In the genomic region with DNA sequence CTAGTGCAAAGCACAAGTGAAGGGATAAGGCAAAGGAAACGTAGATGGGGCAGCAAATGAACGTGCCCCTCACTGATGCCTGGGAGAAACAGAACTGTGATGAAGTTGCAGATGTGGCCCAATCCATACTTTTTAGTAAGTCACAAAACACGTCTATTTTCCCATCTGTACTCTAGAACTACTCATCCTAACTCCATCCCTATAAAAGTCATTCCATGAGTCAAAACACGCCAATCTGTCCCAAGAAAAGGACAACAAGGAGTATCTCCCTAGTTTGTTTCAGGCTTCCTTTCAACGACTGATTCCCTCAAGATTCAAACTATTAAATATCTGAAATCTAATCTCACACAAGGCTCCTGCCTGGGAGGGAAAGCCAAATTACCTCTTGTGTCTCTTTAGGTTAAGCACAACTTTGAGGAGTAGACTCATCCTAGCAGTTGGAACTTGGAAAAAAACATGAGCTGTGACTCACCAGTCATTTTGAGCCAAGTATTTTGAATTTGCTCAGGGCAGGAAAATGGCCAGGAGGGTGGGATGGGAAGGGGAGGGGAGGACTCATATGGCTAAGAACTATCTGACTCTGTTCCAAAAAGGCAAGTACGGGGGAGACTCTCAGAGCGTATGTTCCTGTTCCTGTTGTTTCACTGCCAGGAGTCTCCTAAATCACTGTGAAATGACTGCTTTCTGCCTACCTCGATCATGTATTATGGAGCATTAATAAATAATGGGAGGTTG, we compare ENCODE assay signal across 9 cellular contexts.
A peak's percentile ranks its signal among the peaks of the same experiment; 100 is the strongest.
DNase-seq lines count a peak whose midpoint lies in the region; ATAC-seq and TF ChIP-seq lines count a peak whose summit lies in the region.
"Had no signal": no experiment of that assay in that cellular context is flagged by ENCODE, and none has a peak within 500 bp of the region (broad histone marks: within the 10 kb centered on the region; RNA-seq: fewer than 3 reads in every experiment).

No MANE protein-coding gene starts in this region.

- H3K9me3 Mint-ChIP-seq in activated naive CD4-positive, alpha-beta T cell treated with anti-CD3 and anti-CD28 coated beads, Interleukin-2, amount 10 ng/mL, durations not matched to agents 7 days and 5 days = no peaks in the 10 kb centered on the region
- H3K9me3 Mint-ChIP-seq: activated T-cell treated with anti-CD3 and anti-CD28 coated beads, Interleukin-2, amount 50 U/mL, for 72 hours had no signal

- H3K27ac ChIP-seq in A673 (ENCODE audit: low read depth, low read length, poor library complexity, severe bottlenecking) = no peak overlapping the region
- no peak overlapping the region for H3K27ac ChIP-seq in left lung

- H3K36me3 ChIP-seq in A673 (ENCODE audit: insufficient read depth, low read length, poor library complexity, severe bottlenecking) = no peaks in the 10 kb centered on the region
- no peaks in the 10 kb centered on the region for H3K36me3 ChIP-seq in left lung

- ATAC-seq in left lung = peak; percentile 60
- no peak for ATAC-seq in HG02852 (IDR thresholded peaks at IDR 0.05; ENCODE audit: unreplicated experiment)
- ATAC-seq: activated T-cell treated with anti-CD3 and anti-CD28 coated beads, Interleukin-2, amount 50 U/mL, for 72 hours had no signal

- intact Hi-C loops in A673 (cut with micrococcal nuclease; ENCODE audit: unreplicated experiment) = no loop called here
- intact Hi-C loops in left lung (cut with DNase I) = no loop called here

- H3K9me3 ChIP-seq in A673 (ENCODE audit: low read depth, low read length, poor library complexity, severe bottlenecking) (no peaks in the 10 kb centered on the region), left lung (no peaks in the 10 kb centered on the region)

- no peaks in the 10 kb centered on the region for H3K4me1 Mint-ChIP-seq in activated naive CD4-positive, alpha-beta T cell treated with anti-CD3 and anti-CD28 coated beads, Interleukin-2, amount 10 ng/mL, durations not matched to agents 7 days and 5 days

- POLR2A ChIA-PET in A673 (lab: Charles Lee; ENCODE audit: low non-redundant PET) = no interaction called here

- peak; percentile 11 for DNase-seq in A673 (ENCODE audit: low spot score)
- DNase-seq in LHCN-M2 (ENCODE audit: low read depth) = peak; percentile 95
- DNase-seq in cerebellum (ENCODE audit: low spot score) = peak; percentile 77
- no peak for DNase-seq in left lung
- no peak for DNase-seq in activated naive CD4-positive, alpha-beta T cell treated with anti-CD3 and anti-CD28 coated beads, Interleukin-2, amount 10 ng/mL, durations not matched to agents 7 days and 5 days
- no peak for DNase-seq in NCI-H1436 treated with DMSO at 0.1 percent for 48 hours (lab: John Stamatoyannopoulos, UW)
- DNase-seq in GM20000 (ENCODE audit: low spot score) = no peak
- DNase-seq: activated T-cell treated with anti-CD3 and anti-CD28 coated beads, Interleukin-2, amount 50 U/mL, for 72 hours had no signal

- no peak overlapping the region for H3K27ac Mint-ChIP-seq in activated naive CD4-positive, alpha-beta T cell treated with anti-CD3 and anti-CD28 coated beads, Interleukin-2, amount 10 ng/mL, durations not matched to agents 7 days and 5 days
- H3K27ac Mint-ChIP-seq: activated T-cell treated with anti-CD3 and anti-CD28 coated beads, Interleukin-2, amount 50 U/mL, for 72 hours had no signal

- no peaks in the 10 kb centered on the region for H3K36me3 Mint-ChIP-seq in activated naive CD4-positive, alpha-beta T cell treated with anti-CD3 and anti-CD28 coated beads, Interleukin-2, amount 10 ng/mL, durations not matched to agents 7 days and 5 days

- H3K27me3 ChIP-seq in A673 (replicated peaks; ENCODE audit: insufficient read depth, low read depth, low read length, poor library complexity) = peaks cover 8% of the 10 kb centered on the region
- no peaks in the 10 kb centered on the region for H3K27me3 ChIP-seq in left lung

- no peaks in the 10 kb centered on the region for H3K4me1 ChIP-seq in A673 (ENCODE audit: insufficient read depth, low read length, poor library complexity, severe bottlenecking)
- no peaks in the 10 kb centered on the region for H3K4me1 ChIP-seq in left lung

- no TSS peak for BruUV-seq in A673 (replicated peaks; lab: Mats Ljungman, UMichigan)

- H3K27me3 Mint-ChIP-seq in activated naive CD4-positive, alpha-beta T cell treated with anti-CD3 and anti-CD28 coated beads, Interleukin-2, amount 10 ng/mL, durations not matched to agents 7 days and 5 days = peaks cover 13% of the 10 kb centered on the region

- H3K4me3 Mint-ChIP-seq in activated naive CD4-positive, alpha-beta T cell treated with anti-CD3 and anti-CD28 coated beads, Interleukin-2, amount 10 ng/mL, durations not matched to agents 7 days and 5 days = no peak overlapping the region
- H3K4me3 Mint-ChIP-seq: activated T-cell treated with anti-CD3 and anti-CD28 coated beads, Interleukin-2, amount 50 U/mL, for 72 hours had no signal

- CTCF ChIA-PET in A673 (lab: Charles Lee) = interaction anchor here (0.5 to 0.6 kb wide), 2 partner anchors 34 to 1347 kb away, joined by 3 to 4 read pairs; no protein-coding TSS in a partner anchor
- CTCF ChIA-PET in activated naive CD4-positive, alpha-beta T cell treated with anti-CD3 and anti-CD28 coated beads, Interleukin-2, amount 10 ng/mL, durations not matched to agents 7 days and 5 days (lab: Charles Lee) = no interaction called here

- TF ChIP-seq CTCF in A673 (conservative IDR thresholded peaks at IDR 0.05; ENCODE audit: low read depth, low read length) (no peak), left lung (IDR thresholded peaks at IDR 0.05) (no peak), GM20000 (IDR thresholded peaks at IDR 0.05; ENCODE audit: extremely low read depth, missing control alignments) (no peak)

- H3K4me3 ChIP-seq in A673 (ENCODE audit: low read depth, low read length, poor library complexity, severe bottlenecking) = no peak overlapping the region
- H3K4me3 ChIP-seq in left lung = no peak overlapping the region

Comparison
In these comparisons a context has a peak if more than half of its experiments do, and no peak if none do; other contexts are left out.
1. DNase-seq: peak in A673 (single experiment), LHCN-M2 (single experiment) and cerebellum (single experiment); none in left lung (0 of 2), activated naive CD4-positive, alpha-beta T cell treated with anti-CD3 and anti-CD28 coated beads, Interleukin-2, amount 10 ng/mL, durations not matched to agents 7 days and 5 days (single experiment), NCI-H1436 treated with DMSO at 0.1 percent for 48 hours (single experiment) and GM20000 (single experiment).